17 cellular contexts compared by ENCODE assay signal in genomic region chr3:169404491-169404890, GRCh38.
DNase-seq lines count a peak whose midpoint lies in the region; ATAC-seq and TF ChIP-seq lines count a peak whose summit lies in the region.
"Had no signal": no experiment of that assay in that cellular context is flagged by ENCODE, and none has a peak within 500 bp of the region (broad histone marks: within the 10 kb centered on the region; RNA-seq: fewer than 3 reads in every experiment).

No MANE protein-coding gene starts in this region.

- no peak overlapping the region for H3K27ac Mint-ChIP-seq in chondrocyte (ENCODE audit: unreplicated experiment)
- H3K27ac Mint-ChIP-seq: IgD-negative memory B cell had no signal

- intact Hi-C loops in Right ventricle myocardium superior (cut with DNase I) (no loop called here), aorta (cut with DNase I) (loop anchor here in 1 of 2 donors (10.0 kb wide), 1 partner anchor 130 kb away; no protein-coding TSS in a partner anchor)

- no peak overlapping the region for H3K27ac ChIP-seq in right atrium auricular region
- peak overlapping the region; percentile 89 for H3K27ac ChIP-seq in mesodermal cell (ENCODE audit: low read depth, low read length, severe bottlenecking)
- no peak overlapping the region for H3K27ac ChIP-seq in aorta (ENCODE audit: low read depth in 1 of 2, low read length in 2 of 2)

- H3K36me3 ChIP-seq in right atrium auricular region: no peaks in the 10 kb centered on the region
- no peaks in the 10 kb centered on the region for H3K36me3 ChIP-seq in mesodermal cell (ENCODE audit: control insufficient read depth, insufficient read depth, low read length)
- no peaks in the 10 kb centered on the region for H3K36me3 ChIP-seq in aorta (ENCODE audit: control insufficient read depth in 1 of 2, insufficient read depth in 2 of 2, low read length in 1 of 2)

- H3K4me3 ChIP-seq in right atrium auricular region (no peak overlapping the region), mesodermal cell (ENCODE audit: extremely low read depth, insufficient read depth, low read length, poor library complexity, severe bottlenecking) (no peak overlapping the region), aorta (ENCODE audit: low read length in 2 of 2) (no peak overlapping the region)

- POLR2A ChIA-PET in GM10248 (lab: Yijun Ruan, JAX): no interaction called here

- WGBS in mesodermal cell (ENCODE audit: insufficient coverage in 2 of 2), 2 experiments: 73 to 81% methylated on average over 6 of the region's 9 CpGs
- 8 to 12% methylated on average over 9 of the region's 9 CpGs for WGBS in aorta, 2 donors

- H3K4me1 Mint-ChIP-seq in chondrocyte (ENCODE audit: low read depth): no peaks in the 10 kb centered on the region
- H3K4me1 Mint-ChIP-seq: IgD-negative memory B cell had no signal

- no peaks in the 10 kb centered on the region for H3K9me3 Mint-ChIP-seq in chondrocyte (ENCODE audit: low read depth)

- H3K27me3 ChIP-seq in right atrium auricular region (no peaks in the 10 kb centered on the region), aorta (ENCODE audit: control insufficient read depth in 1 of 2, insufficient read depth in 2 of 2, low read length in 1 of 2) (no peaks in the 10 kb centered on the region)

- no peaks in the 10 kb centered on the region for H3K36me3 Mint-ChIP-seq in chondrocyte (ENCODE audit: low read depth)
- H3K36me3 Mint-ChIP-seq: IgD-negative memory B cell had no signal

- H3K9me3 ChIP-seq in right atrium auricular region (no peaks in the 10 kb centered on the region), mesodermal cell (ENCODE audit: control insufficient read depth, low read length) (no peaks in the 10 kb centered on the region), aorta (ENCODE audit: control insufficient read depth, low read length) (no peaks in the 10 kb centered on the region)

- peak; percentile 44 for DNase-seq in Right ventricle myocardium superior
- no peak for DNase-seq in right atrium auricular region (ENCODE audit: low spot score)
- DNase-seq in chondrocyte (ENCODE audit: low spot score): peak; percentile 73
- DNase-seq in aorta: peak in 1 of 2 donors; percentile 56
- no peak for DNase-seq in GM10266 (ENCODE audit: extremely low spot score)
- no peak for DNase-seq in stimulated activated naive CD8-positive, alpha-beta T cell treated with anti-CD3 and anti-CD28 coated beads, Interleukin-15, Interleukin-2, amounts not matched to agents 100 U/mL and 50 U/mL, for 24 hours
- no peak for DNase-seq in GM10248 (ENCODE audit: extremely low spot score)
- DNase-seq: C1 segment of cervical spinal cord, DMS153, EL, NCI-H1436 treated with DMSO at 0.1 percent for 48 hours, NCI-H2081, NCI-H226, NCI-H526 treated with DMSO at 0.1 percent for 48 hours had no signal

- H3K4me3 Mint-ChIP-seq in chondrocyte (ENCODE audit: unreplicated experiment): no peak overlapping the region
- H3K4me3 Mint-ChIP-seq: IgD-negative memory B cell had no signal

- ATAC-seq in Right ventricle myocardium superior (ENCODE audit: poor library complexity) (no peak), aorta (ENCODE audit: low FRiP score) (peak; percentile 60)
- ATAC-seq in stimulated activated naive CD8-positive, alpha-beta T cell treated with anti-CD3 and anti-CD28 coated beads, Interleukin-15, Interleukin-2, amounts not matched to agents 100 U/mL and 50 U/mL, for 24 hours: no peak
- ATAC-seq: HCT116 had no signal

- TF ChIP-seq CTCF in right atrium auricular region (IDR thresholded peaks at IDR 0.05) (no peak), chondrocyte (IDR thresholded peaks at IDR 0.05) (no peak), GM10266 (IDR thresholded peaks at IDR 0.05; ENCODE audit: control insufficient read depth, insufficient read depth, low read depth, missing control alignments) (no peak), GM10248 (IDR thresholded peaks at IDR 0.05; ENCODE audit: control extremely low read depth, extremely low read depth, low read depth, missing control alignments) (no peak)

- no peaks in the 10 kb centered on the region for H3K27me3 Mint-ChIP-seq in chondrocyte (ENCODE audit: low read depth)

- CTCF ChIA-PET in GM10248 (lab: Yijun Ruan, JAX): no interaction called here

- H3K4me1 ChIP-seq in right atrium auricular region (no peaks in the 10 kb centered on the region), mesodermal cell (ENCODE audit: control insufficient read depth, insufficient read depth, low read length, poor library complexity, severe bottlenecking) (no peaks in the 10 kb centered on the region), aorta (ENCODE audit: control insufficient read depth in 1 of 2, insufficient read depth in 2 of 2, low read length in 2 of 2) (peaks cover 2 to 5% of the 10 kb centered on the region in 2 donors)

Comparison
In these comparisons a context has a peak if more than half of its experiments do, and no peak if none do; other contexts are left out.
1. DNase-seq: peak in Right ventricle myocardium superior (single experiment) and chondrocyte (single experiment); none in right atrium auricular region (single experiment), GM10266 (single experiment), stimulated activated naive CD8-positive, alpha-beta T cell treated with anti-CD3 and anti-CD28 coated beads, Interleukin-15, Interleukin-2, amounts not matched to agents 100 U/mL and 50 U/mL, for 24 hours (single experiment) and GM10248 (single experiment).